ENCODE assay signal across 8 cellular contexts in genomic region chr19:1020868-1021425, GRCh38. TPM values are rescaled to one million over a fixed set of nuclear protein-coding genes. Genes with fewer than 3 reads are reported as not detected.
DNase-seq lines count a peak whose midpoint lies in the region; ATAC-seq lines count a peak whose summit lies in the region.

Gene TMEM259, minus strand, starts transcription at chr19:1021123. Its CDS starts 127 bp downstream, at chr19:1020996.

- H2BK15ac ChIP-seq in mesenchymal stem cell (ENCODE audit: low read depth, poor library complexity, severe bottlenecking): peak within 1 kb of the TSS; percentile 56

- H3K27me3 ChIP-seq in HUES48 (ENCODE audit: control insufficient read depth, insufficient read depth, low read length): no peaks in the 10 kb centered on the region
- no peaks in the 10 kb centered on the region for H3K27me3 ChIP-seq in NT2/D1 (ENCODE audit: insufficient read depth, insufficient read length)
- no peaks in the 10 kb centered on the region for H3K27me3 ChIP-seq in effector memory CD4-positive, alpha-beta T cell (replicated peaks; ENCODE audit: control insufficient read depth, insufficient read depth, low read length, poor library complexity, severe bottlenecking)
- H3K27me3 ChIP-seq in mesenchymal stem cell (ENCODE audit: control insufficient read depth in 1 of 2, insufficient read depth in 1 of 2, low read length in 2 of 2): no peaks in the 10 kb centered on the region

- H3K4me1 ChIP-seq in HUES48 (ENCODE audit: control insufficient read depth, insufficient read depth, low read length) (peaks cover 15% of the 10 kb centered on the region), NT2/D1 (ENCODE audit: insufficient read depth, insufficient read length) (peaks cover 33% of the 10 kb centered on the region), mesenchymal stem cell (ENCODE audit: control insufficient read depth, insufficient read depth, low read depth, low read length) (peaks cover 47% of the 10 kb centered on the region)
- peaks cover 32% of the 10 kb centered on the region for H3K4me1 ChIP-seq in effector memory CD4-positive, alpha-beta T cell (ENCODE audit: control insufficient read depth, insufficient read depth, low read length, poor library complexity, severe bottlenecking)

- DNase-seq in Caki2 (ENCODE audit: low read depth): peak; percentile 93
- peak; percentile 95 for DNase-seq in NT2/D1 (ENCODE audit: low read depth, low spot score)
- peak; percentile 89 to 96 (median 89) for DNase-seq in activated CD8-positive, alpha-beta memory T cell treated with anti-CD3 and anti-CD28 coated beads for 48 hours (ENCODE audit: low read depth in 2 of 3, low spot score in 2 of 3)
- DNase-seq in effector memory CD4-positive, alpha-beta T cell: peak; percentile 95 to 97 (median 96)
- peak; percentile 97 for DNase-seq in mesenchymal stem cell
- DNase-seq in stimulated activated CD8-positive, alpha-beta memory T cell treated with anti-CD3 and anti-CD28 coated beads, Interleukin-12 subunit alpha, Interleukin-12 subunit beta, amount 100 ng/mL, for 24 hours (ENCODE audit: extremely low read depth): peak; percentile 92

- no peak within 1 kb of the TSS for H2AK5ac ChIP-seq in mesenchymal stem cell (ENCODE audit: low read length, severe bottlenecking)

- peak within 1 kb of the TSS; percentile 80 for H4K8ac ChIP-seq in mesenchymal stem cell (ENCODE audit: low read length)

- no peaks in the 10 kb centered on the region for H3K79me1 ChIP-seq in mesenchymal stem cell (replicated peaks; ENCODE audit: low read length, poor library complexity, severe bottlenecking)

- in situ Hi-C loops in Caki2 (cut with HindIII; ENCODE audit: low pct_unique_long_range_greater_than_20kb, low sequenced_read_pairs): no loop called here

- H4K91ac ChIP-seq in mesenchymal stem cell (ENCODE audit: low read length): peak within 1 kb of the TSS; percentile 29

- H3K36me3 ChIP-seq in HUES48 (ENCODE audit: control insufficient read depth, insufficient read depth, low read length) (peaks cover 5% of the 10 kb centered on the region; the same call in 1 of the 2 replicates), NT2/D1 (ENCODE audit: insufficient read depth, insufficient read length, low read length) (peaks cover 36% of the 10 kb centered on the region), mesenchymal stem cell (ENCODE audit: control insufficient read depth in 1 of 2, insufficient read depth in 2 of 2, low read depth in 1 of 2, low read length in 2 of 2) (peaks cover 0 to 25% of the 10 kb centered on the region in 2 experiments)
- H3K36me3 ChIP-seq in effector memory CD4-positive, alpha-beta T cell (ENCODE audit: control insufficient read depth, insufficient read depth, low read length): peaks cover 6% of the 10 kb centered on the region

- peak within 1 kb of the TSS; percentile 52 to 69 for H3K4ac ChIP-seq in mesenchymal stem cell (ENCODE audit: low read depth in 1 of 2, low read length in 2 of 2)

- WGBS in mesenchymal stem cell: under 1% methylated on average over 43 of the region's 68 CpGs

- H3K4me2 ChIP-seq in mesenchymal stem cell (ENCODE audit: low read length, poor library complexity, severe bottlenecking): peak within 1 kb of the TSS; percentile 96

- peak within 1 kb of the TSS; percentile 84 for H2BK120ac ChIP-seq in mesenchymal stem cell (ENCODE audit: low read depth, low read length)

- peak within 1 kb of the TSS; percentile 94 to 96 for H3K18ac ChIP-seq in mesenchymal stem cell (ENCODE audit: low read depth in 1 of 2, low read length in 2 of 2)

- peak within 1 kb of the TSS in 1 of 2 experiments; percentile 51 for H2BK12ac ChIP-seq in mesenchymal stem cell (ENCODE audit: low read length in 2 of 2)

- H2AFZ ChIP-seq in mesenchymal stem cell (ENCODE audit: low read depth, low read length): no peak within 1 kb of the TSS

- H3K14ac ChIP-seq in mesenchymal stem cell (ENCODE audit: low read length in 2 of 2): peak within 1 kb of the TSS in 1 of 2 experiments; percentile 94

- H3K9ac ChIP-seq in HUES48 (ENCODE audit: low read depth, low read length): peak within 1 kb of the TSS; percentile 90
- peak within 1 kb of the TSS; percentile 98 for H3K9ac ChIP-seq in NT2/D1 (ENCODE audit: insufficient read length, low read depth)
- H3K9ac ChIP-seq in mesenchymal stem cell (ENCODE audit: low read length): peak within 1 kb of the TSS; percentile 90

- ATAC-seq in GM21390 (IDR thresholded peaks at IDR 0.05; ENCODE audit: unreplicated experiment): peak; percentile 64

- H3K4me3 ChIP-seq in HUES48 (ENCODE audit: low read depth, low read length) (peak within 1 kb of the TSS; percentile 75), NT2/D1 (ENCODE audit: insufficient read length, low read depth) (peak within 1 kb of the TSS; percentile 96), mesenchymal stem cell (ENCODE audit: insufficient read depth in 1 of 2, low read depth in 1 of 2, low read length in 2 of 2) (peak within 1 kb of the TSS; percentile 73 to 96)
- H3K4me3 ChIP-seq in effector memory CD4-positive, alpha-beta T cell (ENCODE audit: insufficient read depth, low read depth, low read length, poor library complexity, severe bottlenecking): peak within 1 kb of the TSS; percentile 91

- peak within 1 kb of the TSS; percentile 94 for H3K27ac ChIP-seq in HUES48 (ENCODE audit: low read depth, low read length)
- H3K27ac ChIP-seq in effector memory CD4-positive, alpha-beta T cell (ENCODE audit: insufficient read depth, low read length, poor library complexity, severe bottlenecking): peak within 1 kb of the TSS; percentile 95
- H3K27ac ChIP-seq in mesenchymal stem cell (ENCODE audit: low read length, poor library complexity, severe bottlenecking): peak within 1 kb of the TSS; percentile 79

- peak within 1 kb of the TSS in 1 of 2 experiments; percentile 94 for H3K23ac ChIP-seq in mesenchymal stem cell (ENCODE audit: low read length in 2 of 2)

- H2BK5ac ChIP-seq in mesenchymal stem cell (ENCODE audit: low read depth, low read length, poor library complexity, severe bottlenecking): peak within 1 kb of the TSS; percentile 9

- H3K9me3 ChIP-seq in HUES48 (ENCODE audit: control insufficient read depth, insufficient read depth, low read length) (no peaks in the 10 kb centered on the region), NT2/D1 (ENCODE audit: insufficient read depth, low read length) (no peaks in the 10 kb centered on the region), mesenchymal stem cell (ENCODE audit: control insufficient read depth, low read length) (no peaks in the 10 kb centered on the region)
- H3K9me3 ChIP-seq in effector memory CD4-positive, alpha-beta T cell (ENCODE audit: control insufficient read depth, low read length): no peaks in the 10 kb centered on the region

RNA-seq across cellular contexts. Expression of gene TMEM259, which starts in this region (rescaled TPM):
- 61.5 and 120 TPM in 2 replicates for total RNA-seq in Caki2 (2014; rRNA removed; shearing (Covaris generic); ENCODE audit: low replicate concordance)
- 115 TPM for polyA plus RNA-seq in mesenchymal stem cell (2013, experiment 1 of 2)
- polyA plus RNA-seq in mesenchymal stem cell (2013, experiment 2 of 2): 119 TPM

Comparison
In these comparisons a context has a peak if more than half of its experiments do, and no peak if none do; other contexts are left out.
1. Peak in every context shown above with its lines: DNase-seq, ATAC-seq, H3K4me3 ChIP-seq and H3K27ac ChIP-seq.